Comparison of ENCODE assay signal across 8 cellular contexts in the genomic region with DNA sequence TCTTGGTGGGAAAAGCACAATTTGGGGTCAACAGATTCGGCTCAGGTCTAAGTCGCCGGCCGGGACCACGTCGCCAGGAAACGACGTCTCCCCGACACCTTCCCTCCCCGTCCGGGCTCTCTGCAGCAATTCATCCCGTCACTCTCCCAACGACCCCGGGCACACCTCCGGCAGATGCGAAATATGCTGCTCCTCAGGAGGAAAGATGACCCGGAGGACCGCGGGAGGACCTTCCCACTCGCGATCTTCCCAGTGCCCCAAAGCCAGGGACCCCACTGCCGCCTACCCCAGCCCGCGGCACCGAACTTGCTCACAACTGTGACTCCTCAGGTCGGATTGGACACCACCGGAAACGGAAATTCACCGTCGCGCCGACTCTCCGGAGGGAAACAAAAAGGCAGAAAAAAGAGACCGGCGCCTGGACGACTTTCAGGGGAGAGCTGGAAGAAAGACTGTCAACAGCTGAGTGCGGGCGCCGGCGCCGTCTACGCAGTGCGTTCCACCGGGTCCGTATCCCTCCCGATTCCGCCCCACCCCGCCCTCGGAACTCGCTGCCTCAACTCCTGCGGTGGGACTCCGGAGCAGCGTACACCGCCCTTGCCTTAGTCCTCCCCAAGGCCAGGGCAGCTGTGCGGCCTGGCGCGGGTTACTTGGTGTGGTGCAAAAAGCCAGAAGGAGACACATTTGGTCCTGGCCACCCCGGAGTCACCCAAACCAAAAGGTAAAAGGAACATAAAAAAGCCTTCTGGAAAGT. TPM values are rescaled to one million over a fixed set of nuclear protein-coding genes. Genes with fewer than 3 reads are reported as not detected.
DNase-seq lines count a peak whose midpoint lies in the region; ATAC-seq and TF ChIP-seq lines count a peak whose summit lies in the region.

No MANE protein-coding gene starts in this region.

- peak overlapping the region; percentile 88 to 98 for H3K4me3 Mint-ChIP-seq in stimulated activated naive CD8-positive, alpha-beta T cell treated with anti-CD3 and anti-CD28 coated beads, Interleukin-15, amount 100 ng/mL, for 72 hours

- H3K4me2 ChIP-seq in Loucy (ENCODE audit: low read depth, low read length, poor library complexity, severe bottlenecking) (peak overlapping the region; percentile 90), neural cell (ENCODE audit: low read length) (peak overlapping the region; percentile 75)

- H3K27ac ChIP-seq in neural cell (ENCODE audit: low read length), result peak overlapping the region; percentile 91

- H3K27ac Mint-ChIP-seq in stimulated activated naive CD8-positive, alpha-beta T cell treated with anti-CD3 and anti-CD28 coated beads, Interleukin-15, amount 100 ng/mL, for 72 hours, result peak overlapping the region; percentile 96 to 98

- no peaks in the 10 kb centered on the region for H3K9me3 ChIP-seq in Loucy (ENCODE audit: insufficient read depth, low read depth, low read length)
- H3K9me3 ChIP-seq in neural cell (ENCODE audit: low read length), result no peaks in the 10 kb centered on the region

- H3K27me3 Mint-ChIP-seq in stimulated activated naive CD8-positive, alpha-beta T cell treated with anti-CD3 and anti-CD28 coated beads, Interleukin-15, amount 100 ng/mL, for 72 hours, result no peaks in the 10 kb centered on the region

- H3K4me3 ChIP-seq in Loucy (ENCODE audit: low read length, poor library complexity, severe bottlenecking), result peak overlapping the region; percentile 86
- peak overlapping the region; percentile 93 for H3K4me3 ChIP-seq in fibroblast of villous mesenchyme (ENCODE audit: low read depth, low read length)
- H3K4me3 ChIP-seq in neural cell (ENCODE audit: low read length), result peak overlapping the region; percentile 75

- H2AFZ ChIP-seq in Loucy (ENCODE audit: low read length), result peak overlapping the region; percentile 93
- peak overlapping the region; percentile 91 for H2AFZ ChIP-seq in neural cell (ENCODE audit: low read depth, low read length)

- H3K36me3 ChIP-seq in Loucy (ENCODE audit: insufficient read depth, low read length) (peaks cover 11% of the 10 kb centered on the region; the same call in 1 of the 2 replicates), neural cell (ENCODE audit: insufficient read depth, low read length) (no peaks in the 10 kb centered on the region)

- H3K9me2 ChIP-seq in Loucy (replicated peaks; ENCODE audit: low read depth, low read length) (no peaks in the 10 kb centered on the region), neural cell (ENCODE audit: insufficient read depth, low read length) (no peaks in the 10 kb centered on the region)

- TF ChIP-seq RAD21 in neural cell (conservative IDR thresholded peaks at IDR 0.05), result no peak

- ATAC-seq in stimulated activated naive CD8-positive, alpha-beta T cell treated with anti-CD3 and anti-CD28 coated beads, Interleukin-15, amount 100 ng/mL, for 72 hours, result peak; percentile 94

- H3K9ac ChIP-seq in Loucy (ENCODE audit: low read depth, low read length, poor library complexity, severe bottlenecking) (peak overlapping the region; percentile 82), neural cell (ENCODE audit: low read length) (peak overlapping the region; percentile 91)

- peaks cover 18% of the 10 kb centered on the region for H3K4me1 Mint-ChIP-seq in stimulated activated naive CD8-positive, alpha-beta T cell treated with anti-CD3 and anti-CD28 coated beads, Interleukin-15, amount 100 ng/mL, for 72 hours

- H3K79me2 ChIP-seq in Loucy (ENCODE audit: insufficient read depth, low read length) (peaks cover 45% of the 10 kb centered on the region), neural cell (replicated peaks; ENCODE audit: insufficient read depth, low read length) (peaks cover 13% of the 10 kb centered on the region)

- TF ChIP-seq CTCF in Loucy (conservative IDR thresholded peaks at IDR 0.05; ENCODE audit: low read length) (no peak), fibroblast of villous mesenchyme (IDR thresholded peaks at IDR 0.05; ENCODE audit: insufficient read depth, low read depth, low read length) (no peak), neural cell (IDR thresholded peaks at IDR 0.05; ENCODE audit: poor library complexity, severe bottlenecking) (no peak)

- H4K20me1 ChIP-seq in Loucy (ENCODE audit: insufficient read depth, low read length, poor library complexity, severe bottlenecking) (no peaks in the 10 kb centered on the region), neural cell (ENCODE audit: insufficient read depth) (no peaks in the 10 kb centered on the region)

- DNase-seq in ELF-1 (ENCODE audit: low read depth, low spot score), result peak; percentile 97
- DNase-seq in H4 (ENCODE audit: low spot score), result peak; percentile 69
- DNase-seq in SHP77 treated with DMSO at 0.1 percent for 48 hours (lab: John Stamatoyannopoulos, UW), result peak; percentile 52
- peak; percentile 88 for DNase-seq in activated gamma-delta T cell treated with Interleukin-2 at 50 U/mL for 16 hours
- peak; percentile 93 for DNase-seq in fibroblast of villous mesenchyme (ENCODE audit: low read depth)
- peak; percentile 95 for DNase-seq in stimulated activated naive CD8-positive, alpha-beta T cell treated with anti-CD3 and anti-CD28 coated beads, Interleukin-15, amount 100 ng/mL, for 72 hours

- H3F3A ChIP-seq in Loucy (ENCODE audit: low read depth) (no peaks in the 10 kb centered on the region), neural cell (ENCODE audit: insufficient read depth, low read length, poor library complexity, severe bottlenecking) (no peaks in the 10 kb centered on the region)

- peaks cover 9% of the 10 kb centered on the region for H3K4me1 ChIP-seq in Loucy (ENCODE audit: insufficient read depth, low read length, poor library complexity, severe bottlenecking)

- no peaks in the 10 kb centered on the region for H3K9me3 Mint-ChIP-seq in stimulated activated naive CD8-positive, alpha-beta T cell treated with anti-CD3 and anti-CD28 coated beads, Interleukin-15, amount 100 ng/mL, for 72 hours

- H3K27me3 ChIP-seq in Loucy (ENCODE audit: insufficient read depth, low read length, poor library complexity, severe bottlenecking) (no peaks in the 10 kb centered on the region), neural cell (ENCODE audit: insufficient read depth, low read depth, low read length) (no peaks in the 10 kb centered on the region)

- TF ChIP-seq EP300 in neural cell (conservative IDR thresholded peaks at IDR 0.05; ENCODE audit: poor library complexity, severe bottlenecking), result peak; percentile 30

TF ChIP-seq in neural cell, 6 proteins besides CTCF, POLR2A, EP300 and RAD21:
- TF ChIP-seq SMC3 (conservative IDR thresholded peaks at IDR 0.05; ENCODE audit: poor library complexity) (no peak), MXI1 (conservative IDR thresholded peaks at IDR 0.05; ENCODE audit: poor library complexity, severe bottlenecking) (peak; percentile 69), POLR2AphosphoS5 (IDR thresholded peaks at IDR 0.05) (peak; percentile 87), TAF1 (IDR thresholded peaks at IDR 0.05; ENCODE audit: low read depth) (peak; percentile 87), EZH2 (IDR thresholded peaks at IDR 0.05; ENCODE audit: borderline replicate concordance, insufficient read depth, low read length, poor library complexity, severe bottlenecking) (no peak)
- TF ChIP-seq, protein P1, sequence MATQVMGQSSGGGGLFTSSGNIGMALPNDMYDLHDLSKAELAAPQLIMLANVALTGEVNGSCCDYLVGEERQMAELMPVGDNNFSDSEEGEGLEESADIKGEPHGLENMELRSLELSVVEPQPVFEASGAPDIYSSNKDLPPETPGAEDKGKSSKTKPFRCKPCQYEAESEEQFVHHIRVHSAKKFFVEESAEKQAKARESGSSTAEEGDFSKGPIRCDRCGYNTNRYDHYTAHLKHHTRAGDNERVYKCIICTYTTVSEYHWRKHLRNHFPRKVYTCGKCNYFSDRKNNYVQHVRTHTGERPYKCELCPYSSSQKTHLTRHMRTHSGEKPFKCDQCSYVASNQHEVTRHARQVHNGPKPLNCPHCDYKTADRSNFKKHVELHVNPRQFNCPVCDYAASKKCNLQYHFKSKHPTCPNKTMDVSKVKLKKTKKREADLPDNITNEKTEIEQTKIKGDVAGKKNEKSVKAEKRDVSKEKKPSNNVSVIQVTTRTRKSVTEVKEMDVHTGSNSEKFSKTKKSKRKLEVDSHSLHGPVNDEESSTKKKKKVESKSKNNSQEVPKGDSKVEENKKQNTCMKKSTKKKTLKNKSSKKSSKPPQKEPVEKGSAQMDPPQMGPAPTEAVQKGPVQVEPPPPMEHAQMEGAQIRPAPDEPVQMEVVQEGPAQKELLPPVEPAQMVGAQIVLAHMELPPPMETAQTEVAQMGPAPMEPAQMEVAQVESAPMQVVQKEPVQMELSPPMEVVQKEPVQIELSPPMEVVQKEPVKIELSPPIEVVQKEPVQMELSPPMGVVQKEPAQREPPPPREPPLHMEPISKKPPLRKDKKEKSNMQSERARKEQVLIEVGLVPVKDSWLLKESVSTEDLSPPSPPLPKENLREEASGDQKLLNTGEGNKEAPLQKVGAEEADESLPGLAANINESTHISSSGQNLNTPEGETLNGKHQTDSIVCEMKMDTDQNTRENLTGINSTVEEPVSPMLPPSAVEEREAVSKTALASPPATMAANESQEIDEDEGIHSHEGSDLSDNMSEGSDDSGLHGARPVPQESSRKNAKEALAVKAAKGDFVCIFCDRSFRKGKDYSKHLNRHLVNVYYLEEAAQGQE (IDR thresholded peaks at IDR 0.05; ENCODE audit: borderline replicate concordance), result peak; percentile 78

RNA-seq across cellular contexts. Expression of a gene that starts 13.8 kb away (rescaled TPM):
- 49.6 and 56.8 TPM in 2 replicates for total RNA-seq in H4 (2014; rRNA removed; shearing (Covaris generic))
- total RNA-seq in fibroblast of villous mesenchyme, result 42.8 and 54.0 TPM in 2 replicates
- polyA plus RNA-seq in neural cell, result 43.0 and 44.8 TPM in 2 replicates
- 67.4 and 82.5 TPM in 2 replicates for polyA minus RNA-seq in neural cell

RNA-seq across cellular contexts. Expression of a gene that starts 32.4 kb away (rescaled TPM):
- total RNA-seq in H4 (2014; rRNA removed; shearing (Covaris generic)), result 1.7 and 24.6 TPM in 2 replicates
- total RNA-seq in fibroblast of villous mesenchyme, result 3.0 and 3.9 TPM in 2 replicates
- 6.5 and 8.2 TPM in 2 replicates for polyA plus RNA-seq in neural cell
- polyA minus RNA-seq in neural cell, result 5.4 and 8.8 TPM in 2 replicates

RNA-seq across cellular contexts. Expression of a gene that starts 51.5 kb away (rescaled TPM):
- 82.5 and 100 TPM in 2 replicates for total RNA-seq in H4 (2014; rRNA removed; shearing (Covaris generic))
- total RNA-seq in fibroblast of villous mesenchyme, result 16.8 and 22.5 TPM in 2 replicates
- polyA plus RNA-seq in neural cell, result 82.5 and 88.8 TPM in 2 replicates
- 17.8 and 21.2 TPM in 2 replicates for polyA minus RNA-seq in neural cell

RNA-seq across cellular contexts. Expression of a gene that starts 55.1 kb away (rescaled TPM):
- total RNA-seq in H4 (2014; rRNA removed; shearing (Covaris generic)), result 11.2 and 19.6 TPM in 2 replicates
- 70.2 and 82.5 TPM in 2 replicates for total RNA-seq in fibroblast of villous mesenchyme
- 69.1 and 83.2 TPM in 2 replicates for polyA plus RNA-seq in neural cell
- polyA minus RNA-seq in neural cell, result 59.4 and 93.7 TPM in 2 replicates

Comparison
In these comparisons a context has a peak if more than half of its experiments do, and no peak if none do; other contexts are left out.
1. Peak in every context shown above with its lines: DNase-seq, ATAC-seq, H3K4me3 ChIP-seq and H3K27ac ChIP-seq.